Comparison of ENCODE assay signal across 22 cellular contexts in the genomic region with DNA sequence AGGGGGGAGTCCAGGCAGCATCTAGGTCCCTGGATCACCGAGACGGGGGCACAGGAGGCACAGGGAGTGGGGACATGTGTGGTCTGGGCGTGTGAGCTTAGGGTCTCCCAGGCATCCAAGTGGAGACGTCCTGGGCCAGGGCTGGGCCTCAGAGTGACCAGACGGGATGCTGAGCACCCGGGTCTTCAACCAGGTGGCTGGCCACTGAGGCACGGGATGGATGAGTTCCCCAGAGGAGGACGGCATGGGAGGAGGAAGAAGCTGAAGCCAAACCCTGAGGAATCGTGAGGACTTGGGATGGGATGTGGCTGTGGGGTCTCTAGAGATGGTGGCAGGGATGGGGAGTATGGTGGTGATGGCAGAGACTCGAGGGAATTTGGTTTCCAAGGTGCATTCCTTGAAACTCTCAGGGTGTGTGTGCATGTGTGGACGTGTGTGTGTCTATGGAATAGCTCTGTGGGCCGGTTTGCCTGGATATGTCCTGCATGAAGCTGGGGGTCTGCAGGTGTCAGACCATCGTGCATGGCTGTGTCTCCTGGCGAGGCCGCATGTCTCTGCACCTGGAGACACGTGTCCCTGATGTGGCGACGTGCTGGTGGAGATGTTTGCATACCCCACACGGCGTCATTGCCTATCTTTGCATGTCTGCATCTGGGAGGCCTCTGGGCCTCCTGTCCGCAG.
A peak's percentile ranks its signal among the peaks of the same experiment; 100 is the strongest.
DNase-seq lines count a peak whose midpoint lies in the region; ATAC-seq, FAIRE-seq and TF ChIP-seq lines count a peak whose summit lies in the region.
"Had no signal": no experiment of that assay in that cellular context is flagged by ENCODE, and none has a peak within 500 bp of the region (broad histone marks: within the 10 kb centered on the region; RNA-seq: fewer than 3 reads in every experiment).

No MANE protein-coding gene starts in this region.

- intact Hi-C loops in kidney (cut with DNase I) = no loop called here

- DNase-seq in activated effector memory CD4-positive, alpha-beta T cell treated with anti-CD3 and anti-CD28 coated beads, Interleukin-2, amount 50 U/mL, for 16 hours = peak; percentile 49
- DNase-seq in activated effector memory CD4-positive, alpha-beta T cell treated with Interleukin-2 at 50 U/mL for 16 hours = no peak
- DNase-seq in H7 (peak; percentile 35), kidney (peak; percentile 50), suprapubic skin (ENCODE audit: low spot score in 2 of 2) (peak; percentile 60 to 75), Karpas-422 (no peak)
- no peak for DNase-seq in effector CD4-positive, alpha-beta T cell
- DNase-seq: activated gamma-delta T cell, colonic mucosa, DMS79, esophagus squamous epithelium, gastrocnemius medialis, HCEC 1CT, NCI-H1092, NCI-H2029, NCI-H226, T1000 had no signal

- H3K27me3 ChIP-seq in H7 (ENCODE audit: control insufficient read depth, insufficient read depth, low read length) (peaks cover 13% of the 10 kb centered on the region), suprapubic skin (peaks cover 65% of the 10 kb centered on the region), Karpas-422 (ENCODE audit: low read length) (no peaks in the 10 kb centered on the region)
- H3K27me3 ChIP-seq: BLaER1 had no signal

- H3K4me1 ChIP-seq in kidney (ENCODE audit: control insufficient read depth in 1 of 2, insufficient read depth in 1 of 2, low read depth in 1 of 2, low read length in 2 of 2) (peaks cover 3 to 4% of the 10 kb centered on the region in 2 donors), suprapubic skin (peaks cover 31% of the 10 kb centered on the region), Karpas-422 (ENCODE audit: low read length) (no peaks in the 10 kb centered on the region)
- H3K4me1 ChIP-seq: colonic mucosa had no signal

- no peaks in the 10 kb centered on the region for H3K79me2 ChIP-seq in Karpas-422 (ENCODE audit: low read length)

- H3K9ac ChIP-seq in kidney (ENCODE audit: low read length in 2 of 2) = no peak overlapping the region
- H3K9ac ChIP-seq in Karpas-422 (ENCODE audit: low read length) = no peak overlapping the region
- H3K9ac ChIP-seq: BLaER1 had no signal

- H3K27ac ChIP-seq in kidney (ENCODE audit: low read depth in 2 of 2, low read length in 2 of 2) (no peak overlapping the region), suprapubic skin (no peak overlapping the region), Karpas-422 (ENCODE audit: low read length) (no peak overlapping the region)
- H3K27ac ChIP-seq: adrenal gland, BLaER1, colonic mucosa, esophagus squamous epithelium, gastrocnemius medialis had no signal

- no peak for FAIRE-seq in kidney (lab: Jason Lieb, UNC)
- FAIRE-seq: GM18507, islet of Langerhans had no signal

- no peaks in the 10 kb centered on the region for H3K9me2 ChIP-seq in Karpas-422 (replicated peaks; ENCODE audit: insufficient read depth, low read length)

- no peak for TF ChIP-seq POLR2A in suprapubic skin (IDR thresholded peaks at IDR 0.05)

- no peaks in the 10 kb centered on the region for H3K36me3 ChIP-seq in H7 (replicated peaks; ENCODE audit: control insufficient read depth, insufficient read depth, low read length)
- H3K36me3 ChIP-seq in kidney (ENCODE audit: control insufficient read depth in 1 of 2, insufficient read depth in 2 of 2, low read length in 2 of 2) = no peaks in the 10 kb centered on the region
- no peaks in the 10 kb centered on the region for H3K36me3 ChIP-seq in suprapubic skin
- no peaks in the 10 kb centered on the region for H3K36me3 ChIP-seq in Karpas-422 (ENCODE audit: insufficient read depth, low read length)
- H3K36me3 ChIP-seq: adrenal gland, BLaER1, colonic mucosa, esophagus squamous epithelium, gastrocnemius medialis had no signal

- ATAC-seq in GM21529 (IDR thresholded peaks at IDR 0.05; ENCODE audit: unreplicated experiment) = no peak
- ATAC-seq: gastrocnemius medialis had no signal

- TF ChIP-seq EP300 in suprapubic skin (IDR thresholded peaks at IDR 0.05) = no peak

- no peak overlapping the region for H3K4me3 ChIP-seq in H7 (ENCODE audit: insufficient read depth, low read depth, low read length)
- no peak overlapping the region for H3K4me3 ChIP-seq in kidney (ENCODE audit: low read length in 2 of 2)
- no peak overlapping the region for H3K4me3 ChIP-seq in suprapubic skin
- H3K4me3 ChIP-seq in Karpas-422 (ENCODE audit: low read length) = no peak overlapping the region
- H3K4me3 ChIP-seq: adrenal gland, BLaER1, colonic mucosa, esophagus squamous epithelium, gastrocnemius medialis had no signal

- 77% methylated on average over 19 of the region's 21 CpGs for WGBS in suprapubic skin

- no peak overlapping the region for H2AFZ ChIP-seq in Karpas-422 (ENCODE audit: low read length)

- TF ChIP-seq CTCF in kidney (IDR thresholded peaks at IDR 0.05; ENCODE audit: borderline replicate concordance, extremely low read depth, insufficient read depth) = no peak
- no peak for TF ChIP-seq CTCF in suprapubic skin (IDR thresholded peaks at IDR 0.05)

- no peaks in the 10 kb centered on the region for H3K9me3 ChIP-seq in kidney (ENCODE audit: control insufficient read depth in 1 of 2, low read length in 2 of 2)
- no peaks in the 10 kb centered on the region for H3K9me3 ChIP-seq in suprapubic skin
- no peaks in the 10 kb centered on the region for H3K9me3 ChIP-seq in Karpas-422 (ENCODE audit: low read length)
- H3K9me3 ChIP-seq: adrenal gland, BLaER1, colonic mucosa, esophagus squamous epithelium, gastrocnemius medialis had no signal

- H4K20me1 ChIP-seq in Karpas-422 (ENCODE audit: insufficient read depth, low read depth, low read length) = peaks cover 3% of the 10 kb centered on the region; the same call in 1 of the 2 replicates
- H4K20me1 ChIP-seq: BLaER1 had no signal

- no peak overlapping the region for H3K4me2 ChIP-seq in Karpas-422 (ENCODE audit: low read depth, low read length, poor library complexity, severe bottlenecking)
- H3K4me2 ChIP-seq: BLaER1 had no signal

Comparison
In these comparisons a context has a peak if more than half of its experiments do, and no peak if none do; other contexts are left out.
1. DNase-seq: peak in activated effector memory CD4-positive, alpha-beta T cell treated with anti-CD3 and anti-CD28 coated beads, Interleukin-2, amount 50 U/mL, for 16 hours (single experiment), H7 (single experiment), kidney (single experiment) and suprapubic skin (2 of 2); none in activated effector memory CD4-positive, alpha-beta T cell treated with Interleukin-2 at 50 U/mL for 16 hours (single experiment), effector CD4-positive, alpha-beta T cell (single experiment) and Karpas-422 (single experiment).